Comparison of ENCODE assay signal across 8 cellular contexts in genomic region chr10:121823993-121824463, GRCh38.
A peak's percentile ranks its signal among the peaks of the same experiment; 100 is the strongest.
DNase-seq lines count a peak whose midpoint lies in the region; ATAC-seq, FAIRE-seq and TF ChIP-seq lines count a peak whose summit lies in the region.

No MANE protein-coding gene starts in this region.

- H3K9me3 ChIP-seq in body of pancreas: no peaks in the 10 kb centered on the region
- no peaks in the 10 kb centered on the region for H3K9me3 ChIP-seq in kidney (ENCODE audit: control insufficient read depth in 1 of 2, low read length in 2 of 2)

- CTCF ChIA-PET in BJ (lab: Yijun Ruan, JAX): interaction anchor here (0.6 to 3.6 kb wide), 15 partner anchors 10 to 955 kb away, joined by 3 to 33 read pairs (median 5); no protein-coding TSS in a partner anchor

- ATAC-seq in GM18861 (IDR thresholded peaks at IDR 0.05; ENCODE audit: unreplicated experiment): peak; percentile 54
- ATAC-seq in body of pancreas: no peak
- no peak for ATAC-seq in GM19463 (IDR thresholded peaks at IDR 0.05; ENCODE audit: unreplicated experiment)

- DNase-seq in BJ (ENCODE audit: low read depth) (peak; percentile 6), NAMALWA (ENCODE audit: low spot score) (peak; percentile 70), body of pancreas (no peak), kidney (no peak), urothelium cell line (ENCODE audit: low spot score) (peak; percentile 35), lower leg skin (ENCODE audit: low spot score in 2 of 2) (no peak)

- POLR2A ChIA-PET in BJ (lab: Charles Lee): no interaction called here

- H3K36me3 ChIP-seq in BJ (ENCODE audit: control insufficient read depth, insufficient read depth, low read length) (no peaks in the 10 kb centered on the region), body of pancreas (replicated peaks in 1 of 2; ENCODE audit: insufficient read depth in 1 of 2, low read depth in 2 of 2) (no peaks in the 10 kb centered on the region), kidney (ENCODE audit: control insufficient read depth in 1 of 2, insufficient read depth in 2 of 2, low read length in 2 of 2) (peaks cover 0 to 6% of the 10 kb centered on the region in 2 donors)

- intact Hi-C loops in body of pancreas (cut with DNase I) (loop anchor here (5.0 kb wide), 1 partner anchor 63 kb away; no protein-coding TSS in a partner anchor), kidney (cut with DNase I) (no loop called here), lower leg skin (cut with DNase I; ENCODE audit: low total_unique reads) (no loop called here)

- no peak overlapping the region for H3K4me3 ChIP-seq in BJ (ENCODE audit: low read depth, low read length)
- no peak overlapping the region for H3K4me3 ChIP-seq in body of pancreas
- no peak overlapping the region for H3K4me3 ChIP-seq in kidney (ENCODE audit: low read length in 2 of 2)
- H3K4me3 ChIP-seq in lower leg skin (ENCODE audit: low read depth, poor library complexity, severe bottlenecking): no peak overlapping the region

- TF ChIP-seq CTCF in BJ (IDR thresholded peaks at IDR 0.05; ENCODE audit: insufficient read depth, low read depth, low read length) (peak; percentile 72), body of pancreas (IDR thresholded peaks at IDR 0.05) (peak; percentile 44 to 69 (median 59)), kidney (IDR thresholded peaks at IDR 0.05; ENCODE audit: borderline replicate concordance, extremely low read depth, insufficient read depth) (peak; percentile 31), lower leg skin (IDR thresholded peaks at IDR 0.05) (no peak)

- H3K9ac ChIP-seq in kidney (ENCODE audit: low read length in 2 of 2): no peak overlapping the region

- TF ChIP-seq POLR2A in body of pancreas (IDR thresholded peaks at IDR 0.05) (no peak), lower leg skin (IDR thresholded peaks at IDR 0.05) (no peak)

- H3K27me3 ChIP-seq in BJ (ENCODE audit: control insufficient read depth, insufficient read depth, low read length) (no peaks in the 10 kb centered on the region), body of pancreas (no peaks in the 10 kb centered on the region)

- H3K27ac ChIP-seq in body of pancreas (no peak overlapping the region), kidney (ENCODE audit: low read depth in 2 of 2, low read length in 2 of 2) (no peak overlapping the region)

- H3K4me1 ChIP-seq in body of pancreas (no peaks in the 10 kb centered on the region), kidney (ENCODE audit: control insufficient read depth in 1 of 2, insufficient read depth in 1 of 2, low read depth in 1 of 2, low read length in 2 of 2) (no peaks in the 10 kb centered on the region)

- peak; percentile 74 for FAIRE-seq in kidney (lab: Jason Lieb, UNC)
- no peak for FAIRE-seq in urothelium cell line (lab: Jason Lieb, UNC)

- 63% methylated on average over 5 of the region's 5 CpGs for WGBS in body of pancreas, 2 donors
- 58 to 61% methylated on average over 5 of the region's 5 CpGs for WGBS in lower leg skin, 2 donors

Comparison
In these comparisons a context has a peak if more than half of its experiments do, and no peak if none do; other contexts are left out.
1. DNase-seq: peak in BJ (single experiment), NAMALWA (single experiment) and urothelium cell line (single experiment); none in body of pancreas (0 of 4), kidney (single experiment) and lower leg skin (0 of 2).
2. CTCF ChIP-seq: peak in BJ (single experiment), body of pancreas (7 of 7) and kidney (single experiment); none in lower leg skin (0 of 3).